1 cellular context compared by ENCODE assay signal in genomic region chr16:65336169-65336568, GRCh38.
TF ChIP-seq lines count a peak whose summit lies in the region.

No MANE protein-coding gene starts in this region.

TF ChIP-seq in SK-N-SH, 30 proteins besides CTCF, POLR2A, EP300 and RAD21 (continued from another document):
- TF ChIP-seq IRF3 (IDR thresholded peaks at IDR 0.05; ENCODE audit: low read depth, low read length), result no peak
- TF ChIP-seq NRF1 (IDR thresholded peaks at IDR 0.05; ENCODE audit: low read depth, low read length), result no peak
- peak; percentile 72; the same call in 1 of the 2 replicates for TF ChIP-seq RXRA (IDR thresholded peaks at IDR 0.05; ENCODE audit: borderline replicate concordance, low read depth)
- no peak for TF ChIP-seq USF1 (IDR thresholded peaks at IDR 0.05; ENCODE audit: borderline replicate concordance, low read depth)
- TF ChIP-seq FOXM1 (IDR thresholded peaks at IDR 0.05; ENCODE audit: low read depth), result no peak
- no peak for TF ChIP-seq TAF1 (IDR thresholded peaks at IDR 0.05; ENCODE audit: borderline replicate concordance, low read depth, low read length)
- no peak for TF ChIP-seq REST (IDR thresholded peaks at IDR 0.05; ENCODE audit: low read depth, low read length)
- peak; percentile 85 for TF ChIP-seq MEF2A (IDR thresholded peaks at IDR 0.05; ENCODE audit: borderline replicate concordance, low read depth)
- TF ChIP-seq FOSL2 (IDR thresholded peaks at IDR 0.05; ENCODE audit: borderline replicate concordance, low read depth), result peak; percentile 95
- peak; percentile 82 for TF ChIP-seq PBX3 (IDR thresholded peaks at IDR 0.05)
- peak; percentile 51; the same call in 1 of the 2 replicates for TF ChIP-seq NFIC (IDR thresholded peaks at IDR 0.05; ENCODE audit: borderline replicate concordance)
- peak; percentile 90 for TF ChIP-seq JUND (IDR thresholded peaks at IDR 0.05)
- no peak for TF ChIP-seq RCOR1 (IDR thresholded peaks at IDR 0.05; ENCODE audit: low read length)
- peak; percentile 85 for TF ChIP-seq TCF12 (IDR thresholded peaks at IDR 0.05)
- TF ChIP-seq MAX (IDR thresholded peaks at IDR 0.05; ENCODE audit: low read depth), result peak; percentile 14; the same call in 1 of the 2 replicates
- no peak for TF ChIP-seq RFX5 (IDR thresholded peaks at IDR 0.05; ENCODE audit: low read length)
